ENCODE assay signal across 19 cellular contexts in the genomic region with DNA sequence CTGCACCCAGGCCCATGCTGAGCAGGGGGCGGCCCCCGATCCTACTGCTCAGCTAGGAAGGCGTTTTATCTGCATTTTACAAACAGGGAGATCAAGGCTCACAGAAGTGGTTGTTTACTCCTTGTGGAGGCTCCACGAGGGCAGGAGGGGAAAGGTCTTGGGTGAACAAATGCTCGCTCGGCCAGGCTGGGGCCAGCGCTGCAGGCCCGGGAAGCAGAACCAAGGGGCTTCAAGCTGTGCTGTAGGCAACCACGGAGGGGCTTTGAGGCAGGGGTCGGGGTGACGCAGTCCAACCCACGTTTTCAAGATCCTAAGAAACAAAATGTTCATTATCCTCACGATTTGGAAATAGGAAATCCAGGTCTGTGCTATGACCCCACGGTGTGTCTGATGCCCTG.
DNase-seq lines count a peak whose midpoint lies in the region; ATAC-seq, FAIRE-seq and TF ChIP-seq lines count a peak whose summit lies in the region.
"Had no signal": no experiment of that assay in that cellular context is flagged by ENCODE, and none has a peak within 500 bp of the region (broad histone marks: within the 10 kb centered on the region; RNA-seq: fewer than 3 reads in every experiment).

No MANE protein-coding gene starts in this region.

- H2AFZ ChIP-seq in HepG2 (ENCODE audit: low read length): no peak overlapping the region

- no peaks in the 10 kb centered on the region for H4K20me1 ChIP-seq in HepG2 (ENCODE audit: insufficient read depth, low read length)

- TF ChIP-seq CTCF in right lobe of liver (IDR thresholded peaks at IDR 0.05): no peak
- TF ChIP-seq CTCF in HepG2 (CRISPR knock-in tag; IDR thresholded peaks at IDR 0.05): no peak
- no peak for TF ChIP-seq CTCF in adrenal gland (IDR thresholded peaks at IDR 0.05)

- ATAC-seq in right lobe of liver (no peak), HepG2 (no peak), sciatic nerve (no peak)

- H3K79me2 ChIP-seq in HepG2 (ENCODE audit: insufficient read depth, low read length): no peaks in the 10 kb centered on the region

- H3K4me3 ChIP-seq in right lobe of liver: no peak overlapping the region
- H3K4me3 ChIP-seq in HepG2 (replicated peaks in 1 of 3; ENCODE audit: insufficient read depth in 1 of 3, low read depth in 2 of 3, low read length in 3 of 3): no peak overlapping the region
- no peak overlapping the region for H3K4me3 ChIP-seq in adrenal gland

- no TSS peak for BruUV-seq in HepG2 (replicated peaks; lab: Mats Ljungman, UMichigan)

- no peaks in the 10 kb centered on the region for H3K36me3 ChIP-seq in right lobe of liver
- no peaks in the 10 kb centered on the region for H3K36me3 ChIP-seq in HepG2 (replicated peaks in 1 of 2; ENCODE audit: control insufficient read depth in 1 of 2, insufficient read depth in 2 of 2, low read length in 2 of 2)
- no peaks in the 10 kb centered on the region for H3K36me3 ChIP-seq in adrenal gland (replicated peaks in 1 of 2)

- TF ChIP-seq EP300 in HepG2 (IDR thresholded peaks at IDR 0.05; ENCODE audit: low read depth in 2 of 2, low read length in 2 of 2) (no peak), HepG2 (CRISPR knock-in tag; IDR thresholded peaks at IDR 0.05; ENCODE audit: borderline replicate concordance) (no peak)

- H3K27me3 ChIP-seq in right lobe of liver (no peaks in the 10 kb centered on the region), HepG2 (ENCODE audit: control insufficient read depth in 1 of 2, insufficient read depth in 2 of 2, low read length in 2 of 2) (peaks cover 0 to 10% of the 10 kb centered on the region in 2 experiments; a peak in 3 of 5 replicates), adrenal gland (peaks cover 4% of the 10 kb centered on the region)

- POLR2A ChIA-PET in HepG2 (lab: Yijun Ruan, JAX): no interaction called here

- H3K27ac ChIP-seq in right lobe of liver (no peak overlapping the region), HepG2 (ENCODE audit: extremely low read length, insufficient read depth, low read length) (no peak overlapping the region), adrenal gland (no peak overlapping the region)

- intact Hi-C loops in right lobe of liver (cut with DNase I): no loop called here
- intact Hi-C loops in HepG2 (cut with micrococcal nuclease; ENCODE audit: unreplicated experiment): no loop called here
- intact Hi-C loops in sciatic nerve (cut with DNase I): no loop called here
- intact Hi-C loops in adrenal gland (cut with DNase I): no loop called here

- no peaks in the 10 kb centered on the region for H3K36me3 Mint-ChIP-seq in T-helper 2 cell treated with Interferon-gamma antibody and Interleukin-4, amounts not matched to agents 5 μg/mL and 100 μg/mL, for 36 hours (ENCODE audit: low read depth)
- H3K36me3 Mint-ChIP-seq: CD4-positive, CD25-positive, alpha-beta regulatory T cell had no signal

- in situ Hi-C loops in HepG2 (cut with HindIII; ENCODE audit: extremely low pct_ligation_motif_present, low pct_unique_long_range_greater_than_20kb): no loop called here

- FAIRE-seq in HepG2 (lab: Jason Lieb, UNC): no peak

- H3K27ac Mint-ChIP-seq in T-helper 2 cell treated with Interferon-gamma antibody and Interleukin-4, amounts not matched to agents 5 μg/mL and 100 μg/mL, for 36 hours: no peak overlapping the region
- H3K27ac Mint-ChIP-seq: CD4-positive, CD25-positive, alpha-beta regulatory T cell had no signal

- DNase-seq in right lobe of liver (peak in 2 of 3 donors; percentile 7 to 31), HepG2 (ENCODE audit: low spot score) (no peak), islet precursor cell (peak; percentile 37), sciatic nerve (ENCODE audit: low spot score) (peak; percentile 30), AG20443 (ENCODE audit: low spot score) (no peak), NCI-H1092 treated with DMSO at 0.1 percent for 48 hours (lab: John Stamatoyannopoulos, UW) (no peak), adrenal gland (no peak)
- DNase-seq in T-helper 2 cell treated with Interferon-gamma antibody and Interleukin-4, amounts not matched to agents 5 μg/mL and 100 μg/mL, for 36 hours (ENCODE audit: low spot score): no peak
- DNase-seq: ACHN; CD4-positive, CD25-positive, alpha-beta regulatory T cell; DMS153; EL; GOT3; KBM-7; MV-4-11; NCI-H1417 treated with DMSO at 0.1 percent for 48 hours; NCI-H2029; NCI-H748 treated with DMSO at 0.1 percent for 48 hours had no signal

- whole genome bisulfite sequencing in right lobe of liver (ENCODE audit: insufficient coverage, low coverage, low lambda C conversion rate, missing lambda C conversion rate): 37% methylated on average over 14 of the region's 14 CpGs
- 9% methylated on average over 14 of the region's 14 CpGs for whole genome bisulfite sequencing in HepG2 (ENCODE audit: low lambda C conversion rate)
- WGBS in adrenal gland, 4 donors: 55 to 65% (median 60%) methylated on average over 14 of the region's 14 CpGs

- no peak overlapping the region for H3K4me3 Mint-ChIP-seq in T-helper 2 cell treated with Interferon-gamma antibody and Interleukin-4, amounts not matched to agents 5 μg/mL and 100 μg/mL, for 36 hours
- H3K4me3 Mint-ChIP-seq: CD4-positive, CD25-positive, alpha-beta regulatory T cell had no signal

- no peak overlapping the region for H3K9ac ChIP-seq in HepG2 (ENCODE audit: insufficient read depth, low read depth, low read length)

- peaks cover 8% of the 10 kb centered on the region for H3K9me3 Mint-ChIP-seq in T-helper 2 cell treated with Interferon-gamma antibody and Interleukin-4, amounts not matched to agents 5 μg/mL and 100 μg/mL, for 36 hours

- CTCF ChIA-PET in HepG2 (lab: Yijun Ruan, JAX; ENCODE audit: low intra/inter-chr PET ratio, low total read pairs): no interaction called here

- TF ChIP-seq POLR2A in right lobe of liver (IDR thresholded peaks at IDR 0.05): no peak
- TF ChIP-seq POLR2A in HepG2 (IDR thresholded peaks at IDR 0.05; ENCODE audit: insufficient read depth in 1 of 2, low read depth in 2 of 2, low read length in 2 of 2): no peak
- no peak for TF ChIP-seq POLR2A in adrenal gland (IDR thresholded peaks at IDR 0.05)

- no peak overlapping the region for H3K4me2 ChIP-seq in HepG2 (ENCODE audit: low read depth, low read length)

- no peak for TF ChIP-seq RAD21 in HepG2 (CRISPR knock-in tag; IDR thresholded peaks at IDR 0.05)

- no peaks in the 10 kb centered on the region for H3K27me3 Mint-ChIP-seq in T-helper 2 cell treated with Interferon-gamma antibody and Interleukin-4, amounts not matched to agents 5 μg/mL and 100 μg/mL, for 36 hours (ENCODE audit: low read depth)

- no peaks in the 10 kb centered on the region for H3K9me3 ChIP-seq in right lobe of liver
- no peaks in the 10 kb centered on the region for H3K9me3 ChIP-seq in HepG2 (ENCODE audit: low read length)
- no peaks in the 10 kb centered on the region for H3K9me3 ChIP-seq in adrenal gland (replicated peaks in 1 of 3)
- H3K9me3 ChIP-seq: Caco-2 had no signal

- H3K4me1 ChIP-seq in right lobe of liver: no peaks in the 10 kb centered on the region
- no peaks in the 10 kb centered on the region for H3K4me1 ChIP-seq in HepG2 (ENCODE audit: insufficient read depth, low read length)
- H3K4me1 ChIP-seq in adrenal gland (replicated peaks in 1 of 2): no peaks in the 10 kb centered on the region
- H3K4me1 ChIP-seq: Caco-2 had no signal

- no peaks in the 10 kb centered on the region for H3K4me1 Mint-ChIP-seq in T-helper 2 cell treated with Interferon-gamma antibody and Interleukin-4, amounts not matched to agents 5 μg/mL and 100 μg/mL, for 36 hours (ENCODE audit: low read depth)
- H3K4me1 Mint-ChIP-seq: CD4-positive, CD25-positive, alpha-beta regulatory T cell had no signal

TF ChIP-seq in HepG2, 621 proteins besides CTCF, POLR2A, EP300 and RAD21 (continues in another document):
- TF ChIP-seq, protein P1, sequence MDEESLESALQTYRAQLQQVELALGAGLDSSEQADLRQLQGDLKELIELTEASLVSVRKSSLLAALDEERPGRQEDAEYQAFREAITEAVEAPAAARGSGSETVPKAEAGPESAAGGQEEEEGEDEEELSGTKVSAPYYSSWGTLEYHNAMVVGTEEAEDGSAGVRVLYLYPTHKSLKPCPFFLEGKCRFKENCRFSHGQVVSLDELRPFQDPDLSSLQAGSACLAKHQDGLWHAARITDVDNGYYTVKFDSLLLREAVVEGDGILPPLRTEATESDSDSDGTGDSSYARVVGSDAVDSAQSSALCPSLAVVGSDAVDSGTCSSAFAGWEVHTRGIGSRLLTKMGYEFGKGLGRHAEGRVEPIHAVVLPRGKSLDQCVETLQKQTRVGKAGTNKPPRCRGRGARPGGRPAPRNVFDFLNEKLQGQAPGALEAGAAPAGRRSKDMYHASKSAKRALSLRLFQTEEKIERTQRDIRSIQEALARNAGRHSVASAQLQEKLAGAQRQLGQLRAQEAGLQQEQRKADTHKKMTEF (CRISPR knock-in tag; IDR thresholded peaks at IDR 0.05): no peak
- TF ChIP-seq AHR (CRISPR knock-in tag; IDR thresholded peaks at IDR 0.05): no peak
- no peak for TF ChIP-seq HNRNPL (IDR thresholded peaks at IDR 0.05; ENCODE audit: low read depth, low read length)
- no peak for TF ChIP-seq HOXA3 (CRISPR knock-in tag; IDR thresholded peaks at IDR 0.05)
- no peak for TF ChIP-seq ZSCAN22 (CRISPR knock-in tag; IDR thresholded peaks at IDR 0.05)
- TF ChIP-seq ZBTB38 (CRISPR knock-in tag; IDR thresholded peaks at IDR 0.05): no peak
- TF ChIP-seq, protein P2, sequence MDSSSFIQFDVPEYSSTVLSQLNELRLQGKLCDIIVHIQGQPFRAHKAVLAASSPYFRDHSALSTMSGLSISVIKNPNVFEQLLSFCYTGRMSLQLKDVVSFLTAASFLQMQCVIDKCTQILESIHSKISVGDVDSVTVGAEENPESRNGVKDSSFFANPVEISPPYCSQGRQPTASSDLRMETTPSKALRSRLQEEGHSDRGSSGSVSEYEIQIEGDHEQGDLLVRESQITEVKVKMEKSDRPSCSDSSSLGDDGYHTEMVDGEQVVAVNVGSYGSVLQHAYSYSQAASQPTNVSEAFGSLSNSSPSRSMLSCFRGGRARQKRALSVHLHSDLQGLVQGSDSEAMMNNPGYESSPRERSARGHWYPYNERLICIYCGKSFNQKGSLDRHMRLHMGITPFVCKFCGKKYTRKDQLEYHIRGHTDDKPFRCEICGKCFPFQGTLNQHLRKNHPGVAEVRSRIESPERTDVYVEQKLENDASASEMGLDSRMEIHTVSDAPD (CRISPR knock-in tag; IDR thresholded peaks at IDR 0.05): no peak
- no peak for TF ChIP-seq ZNF256 (CRISPR knock-in tag; conservative IDR thresholded peaks at IDR 0.05)
- TF ChIP-seq ZNF598 (CRISPR knock-in tag; IDR thresholded peaks at IDR 0.05; ENCODE audit: borderline replicate concordance): no peak
- TF ChIP-seq NONO (IDR thresholded peaks at IDR 0.05): no peak
- TF ChIP-seq NONO (CRISPR knock-in tag; conservative IDR thresholded peaks at IDR 0.05): no peak
- TF ChIP-seq EHMT2 (IDR thresholded peaks at IDR 0.05; ENCODE audit: borderline replicate concordance, low read depth, low read length): no peak
- no peak for TF ChIP-seq ATRX (CRISPR knock-in tag; IDR thresholded peaks at IDR 0.05; ENCODE audit: borderline replicate concordance)
- no peak for TF ChIP-seq NCOA1 (CRISPR knock-in tag; IDR thresholded peaks at IDR 0.05)
- TF ChIP-seq TOE1 (CRISPR knock-in tag; IDR thresholded peaks at IDR 0.05): no peak
- TF ChIP-seq ZNF143 (CRISPR knock-in tag; IDR thresholded peaks at IDR 0.05): no peak
- TF ChIP-seq ZNF619 (CRISPR knock-in tag; IDR thresholded peaks at IDR 0.05): no peak
- TF ChIP-seq EZH2 (conservative IDR thresholded peaks at IDR 0.05; ENCODE audit: low read depth, low read length): no peak

Comparison
In these comparisons a context has a peak if more than half of its experiments do, and no peak if none do; other contexts are left out.
1. DNase-seq: peak in right lobe of liver (2 of 3), islet precursor cell (single experiment) and sciatic nerve (single experiment); none in HepG2 (single experiment), AG20443 (single experiment), NCI-H1092 treated with DMSO at 0.1 percent for 48 hours (single experiment), adrenal gland (0 of 7) and T-helper 2 cell treated with Interferon-gamma antibody and Interleukin-4, amounts not matched to agents 5 μg/mL and 100 μg/mL, for 36 hours (single experiment).